8 cellular contexts compared by ENCODE assay signal in the genomic region with DNA sequence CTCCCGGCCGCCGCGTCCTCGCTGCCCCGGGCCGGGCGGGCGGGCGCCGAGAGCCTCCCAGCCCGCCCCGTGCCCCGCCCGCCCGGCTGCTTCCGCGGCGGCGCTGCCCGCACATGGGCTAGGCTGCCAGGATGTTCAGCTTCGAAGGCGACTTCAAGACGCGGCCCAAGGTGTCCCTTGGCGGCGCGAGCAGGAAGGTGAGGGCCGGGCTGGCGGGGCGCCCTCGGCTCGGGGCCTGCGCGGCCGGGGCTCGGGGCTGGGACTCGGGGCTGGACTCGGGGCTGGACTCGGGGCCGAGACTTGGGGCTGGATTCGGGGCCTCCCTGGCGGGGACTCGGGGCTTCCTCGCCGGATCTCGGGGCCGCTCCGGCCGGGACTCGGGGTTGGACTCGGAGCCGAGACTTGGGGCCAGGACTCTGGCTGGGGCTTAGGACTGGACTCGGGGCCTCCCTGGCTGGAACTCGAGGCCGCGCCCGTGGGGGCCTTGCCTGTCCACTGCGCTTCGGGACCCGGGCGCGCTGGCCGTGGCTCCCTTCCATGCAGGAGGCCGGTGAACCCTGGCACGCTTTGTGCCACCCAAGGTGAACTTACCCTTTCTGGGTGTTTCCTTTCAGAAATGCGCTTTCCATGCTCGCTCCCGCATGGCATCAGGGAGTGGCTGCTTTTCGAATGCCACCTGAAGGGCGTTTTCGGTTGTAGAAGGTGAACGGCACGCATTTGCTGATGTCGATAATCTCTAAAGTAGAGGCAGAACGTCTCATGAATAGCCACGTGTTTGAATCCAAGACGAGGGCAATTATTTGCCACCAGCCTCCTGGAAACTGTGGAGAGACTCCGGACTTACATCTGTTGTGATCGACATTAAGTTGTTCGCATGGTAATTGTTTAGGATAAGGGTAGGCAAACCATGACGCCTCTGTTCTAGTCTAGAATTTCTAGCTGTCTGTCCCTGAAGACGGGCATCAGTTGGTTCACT. TPM values are rescaled to one million over a fixed set of nuclear protein-coding genes. Genes with fewer than 3 reads are reported as not detected.
DNase-seq lines count a peak whose midpoint lies in the region; ATAC-seq and TF ChIP-seq lines count a peak whose summit lies in the region.

No MANE protein-coding gene starts in this region.

- H3K4me3 Mint-ChIP-seq in stimulated activated memory B cell treated with anti-CD40 and anti-IgM and Interleukin-4, amounts not matched to agents 10 μg/mL and 1 μg/mL and 100 μg/mL, for 72 hours = peak overlapping the region; percentile 87

- H3K27ac ChIP-seq in ectodermal cell (ENCODE audit: insufficient read depth, low read depth, low read length, poor library complexity, severe bottlenecking) = peak overlapping the region; percentile 88

- DNase-seq in BJ (ENCODE audit: low read depth) (no peak), mucosa of gallbladder (ENCODE audit: low spot score) (peak; percentile 19), cerebellar nuclear complex (lab: John Stamatoyannopoulos, UW) (no peak)
- peak; percentile 50 for DNase-seq in activated CD4-positive, alpha-beta T cell treated with anti-CD3 and anti-CD28 coated beads for 1 hour

- no peaks in the 10 kb centered on the region for H3K9me3 ChIP-seq in ectodermal cell (ENCODE audit: control insufficient read depth, low read length)

- no peaks in the 10 kb centered on the region for H3K9me3 Mint-ChIP-seq in stimulated activated memory B cell treated with anti-CD40 and anti-IgM and Interleukin-4, amounts not matched to agents 10 μg/mL and 1 μg/mL and 100 μg/mL, for 72 hours

- H3K36me3 Mint-ChIP-seq in stimulated activated memory B cell treated with anti-CD40 and anti-IgM and Interleukin-4, amounts not matched to agents 10 μg/mL and 1 μg/mL and 100 μg/mL, for 72 hours = peaks cover 43% of the 10 kb centered on the region

- peak; percentile 62 for ATAC-seq in GM19452 (IDR thresholded peaks at IDR 0.05; ENCODE audit: unreplicated experiment)
- peak; percentile 58 for ATAC-seq in HG03571 (IDR thresholded peaks at IDR 0.05; ENCODE audit: unreplicated experiment)
- peak; percentile 82 for ATAC-seq in stimulated activated memory B cell treated with anti-CD40 and anti-IgM and Interleukin-4, amounts not matched to agents 10 μg/mL and 1 μg/mL and 100 μg/mL, for 72 hours

- TF ChIP-seq CTCF in BJ (IDR thresholded peaks at IDR 0.05; ENCODE audit: insufficient read depth, low read depth, low read length) = no peak

- WGBS in ectodermal cell, 2 experiments = 2% methylated on average over 83 of the region's 83 CpGs

- H3K27me3 ChIP-seq in BJ (ENCODE audit: control insufficient read depth, insufficient read depth, low read length) = no peaks in the 10 kb centered on the region
- no peaks in the 10 kb centered on the region for H3K27me3 ChIP-seq in ectodermal cell (ENCODE audit: control insufficient read depth, insufficient read depth, low read length, poor library complexity, severe bottlenecking)

- peak overlapping the region; percentile 60 for H3K4me3 ChIP-seq in BJ (ENCODE audit: low read depth, low read length)
- H3K4me3 ChIP-seq in ectodermal cell (ENCODE audit: insufficient read depth, low read depth, low read length) = peak overlapping the region; percentile 92

- POLR2A ChIA-PET in BJ (lab: Charles Lee) = no interaction called here

- peaks cover 55% of the 10 kb centered on the region for H3K4me1 Mint-ChIP-seq in stimulated activated memory B cell treated with anti-CD40 and anti-IgM and Interleukin-4, amounts not matched to agents 10 μg/mL and 1 μg/mL and 100 μg/mL, for 72 hours

- no peaks in the 10 kb centered on the region for H3K27me3 Mint-ChIP-seq in stimulated activated memory B cell treated with anti-CD40 and anti-IgM and Interleukin-4, amounts not matched to agents 10 μg/mL and 1 μg/mL and 100 μg/mL, for 72 hours

- CTCF ChIA-PET in BJ (lab: Yijun Ruan, JAX) = no interaction called here

- H3K36me3 ChIP-seq in BJ (ENCODE audit: control insufficient read depth, insufficient read depth, low read length) = peaks cover 6% of the 10 kb centered on the region; the same call in 1 of the 2 replicates
- peaks cover 6% of the 10 kb centered on the region for H3K36me3 ChIP-seq in ectodermal cell (ENCODE audit: control insufficient read depth, insufficient read depth, low read length)

- peak overlapping the region; percentile 73 for H3K27ac Mint-ChIP-seq in stimulated activated memory B cell treated with anti-CD40 and anti-IgM and Interleukin-4, amounts not matched to agents 10 μg/mL and 1 μg/mL and 100 μg/mL, for 72 hours

- H3K4me1 ChIP-seq in ectodermal cell (ENCODE audit: control insufficient read depth, insufficient read depth, low read length) = peaks cover 6% of the 10 kb centered on the region

RNA-seq across cellular contexts. Expression of gene UBE3C, which starts 0.7 kb away (rescaled TPM):
- 50.0 and 58.1 TPM in 2 replicates for polyA plus RNA-seq in BJ (2011; rRNA removed)
- polyA minus RNA-seq in BJ (2011; rRNA and poly(A)+ RNA removed) = 47.7 and 56.3 TPM in 2 replicates
- polyA plus RNA-seq in ectodermal cell (2013, experiment 1 of 4) = 44.0 TPM
- 50.2 TPM for polyA plus RNA-seq in ectodermal cell (2013, experiment 2 of 4)
- polyA plus RNA-seq in ectodermal cell (2013, experiment 3 of 4) = 34.3 TPM
- polyA plus RNA-seq in ectodermal cell (2013, experiment 4 of 4) = 37.6 TPM
- total RNA-seq in mucosa of gallbladder = 60.4 TPM

Comparison
In these comparisons a context has a peak if more than half of its experiments do, and no peak if none do; other contexts are left out.
1. DNase-seq: peak in activated CD4-positive, alpha-beta T cell treated with anti-CD3 and anti-CD28 coated beads for 1 hour (single experiment) and mucosa of gallbladder (single experiment); none in BJ (single experiment) and cerebellar nuclear complex (0 of 2).
2. Peak in every context shown above with its lines, with median percentiles within 50 percentile points of each other: ATAC-seq.